In the genomic region with DNA sequence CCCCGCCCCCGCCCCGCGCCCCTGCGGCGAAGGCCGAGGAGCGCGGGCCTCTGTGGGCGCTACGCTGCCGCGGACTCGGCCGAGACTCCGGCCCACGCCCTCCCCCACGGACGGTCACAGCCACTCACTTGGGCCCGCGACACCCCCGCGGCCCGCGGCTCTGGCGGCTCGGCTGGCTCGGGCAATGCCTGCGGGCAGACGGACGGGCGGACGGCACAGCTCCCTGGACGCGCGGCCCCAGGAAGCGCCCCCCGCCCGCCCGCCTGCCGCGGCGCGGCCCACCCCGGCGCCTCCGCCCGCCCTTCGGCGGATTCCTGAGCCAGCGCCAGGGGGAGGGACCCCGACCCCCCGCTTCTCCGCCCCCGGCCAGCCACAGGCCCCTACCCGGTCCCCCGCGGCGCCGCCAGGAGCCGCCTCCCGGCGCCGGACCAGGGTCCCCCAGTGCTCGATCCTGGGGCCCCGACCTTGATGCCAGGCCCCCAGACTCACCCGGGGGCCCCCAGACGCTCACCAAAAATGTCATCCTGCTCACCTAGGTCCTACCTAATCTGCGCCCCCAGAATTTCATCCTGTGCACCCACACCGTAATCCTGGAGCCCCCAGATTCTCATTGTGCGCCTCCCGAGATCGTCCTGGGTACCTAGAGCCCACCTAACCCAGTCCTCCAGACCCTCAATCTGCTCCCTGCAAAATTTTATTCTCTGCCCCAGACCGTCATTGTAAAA, we compare ENCODE assay signal across 8 cellular contexts. TPM values are rescaled to one million over a fixed set of nuclear protein-coding genes. Genes with fewer than 3 reads are reported as not detected.
DNase-seq lines count a peak whose midpoint lies in the region; ATAC-seq, FAIRE-seq and TF ChIP-seq lines count a peak whose summit lies in the region.

EFEMP2 (minus strand) TSS at position 246 of the 725 bp plus-strand sequence. CDS start 446 bp downstream, outside the sequence.

- no peak for ATAC-seq in activated CD4-positive, CD25-positive, alpha-beta regulatory T cell treated with anti-CD3 and anti-CD28 coated beads, Interleukin-2, amount 50 U/mL, for 24 hours
- ATAC-seq in GM18861 (IDR thresholded peaks at IDR 0.05; ENCODE audit: unreplicated experiment), result no peak

- FAIRE-seq in H54 (lab: Jason Lieb, UNC), result no peak

- peak within 1 kb of the TSS; percentile 95 for H3K4me3 ChIP-seq in cardiac muscle cell

- intact Hi-C loops in activated CD4-positive, alpha-beta memory T cell treated with anti-CD3 and anti-CD28 coated beads for 36 hours (cut with micrococcal nuclease), result loop anchor here (2.0 kb wide), 2 partner anchors 14 to 16 kb away; partner anchors contain the start of genes CFL1 and FIBP
- intact Hi-C loops in posterior vena cava (cut with DNase I), result no loop called here

- H3K27ac ChIP-seq in cardiac muscle cell, result peak within 1 kb of the TSS; percentile 97

- peaks cover 1% of the 10 kb centered on the region for H3K36me3 Mint-ChIP-seq in activated CD4-positive, alpha-beta memory T cell treated with anti-CD3 and anti-CD28 coated beads for 36 hours

- no peak for DNase-seq in H54 (ENCODE audit: insufficient read length, low spot score)
- DNase-seq in activated CD4-positive, alpha-beta memory T cell treated with anti-CD3 and anti-CD28 coated beads for 36 hours, result no peak
- DNase-seq in cardiac muscle cell (ENCODE audit: low read depth in 1 of 2, low spot score in 1 of 2), result peak; percentile 68 to 80
- peak; percentile 83 for DNase-seq in posterior vena cava (ENCODE audit: low spot score)
- DNase-seq in NK-92 treated with Interleukin-12 subunit alpha and Interleukin-12 subunit beta, amount 100 ng/mL, for 24 hours (lab: John Stamatoyannopoulos, UW), result no peak
- DNase-seq in DMS153 treated with DMSO at 0.1 percent for 48 hours (lab: John Stamatoyannopoulos, UW; ENCODE audit: unreplicated experiment), result no peak

- no peaks in the 10 kb centered on the region for H3K27me3 Mint-ChIP-seq in activated CD4-positive, alpha-beta memory T cell treated with anti-CD3 and anti-CD28 coated beads for 36 hours

- H3K27me3 ChIP-seq in cardiac muscle cell, result no peaks in the 10 kb centered on the region

- peaks cover 10% of the 10 kb centered on the region for H3K36me3 ChIP-seq in cardiac muscle cell

- POLR2A ChIA-PET in activated CD4-positive, alpha-beta memory T cell treated with anti-CD3 and anti-CD28 coated beads for 36 hours (lab: Charles Lee), result interaction anchor here (1.1 to 4.8 kb wide), 4 partner anchors 12 to 14 kb away, joined by 4 to 56 read pairs (median 8); partner anchors contain the start of genes CFL1 and MUS81

- peak; percentile 31; the same call in 1 of the 2 replicates for TF ChIP-seq POLR2A in H54 (IDR thresholded peaks at IDR 0.05; ENCODE audit: low read depth, low read length)

- H3K4me1 ChIP-seq in cardiac muscle cell (ENCODE audit: low read depth), result no peaks in the 10 kb centered on the region

- CTCF ChIA-PET in activated CD4-positive, alpha-beta memory T cell treated with anti-CD3 and anti-CD28 coated beads for 36 hours (lab: Charles Lee), result interaction anchor here (1.5 to 7.0 kb wide), 5 partner anchors 11 to 18 kb away, joined by 5 to 151 read pairs (median 19); partner anchors contain the start of genes CCDC85B, FIBP and MUS81

- no peak for TF ChIP-seq CTCF in cardiac muscle cell (IDR thresholded peaks at IDR 0.05; ENCODE audit: low read depth, low read length)

- H3K9me3 Mint-ChIP-seq in activated CD4-positive, alpha-beta memory T cell treated with anti-CD3 and anti-CD28 coated beads for 36 hours, result no peaks in the 10 kb centered on the region

- H3K9me3 ChIP-seq in cardiac muscle cell (ENCODE audit: low read depth), result no peaks in the 10 kb centered on the region

- H3K4me3 Mint-ChIP-seq in activated CD4-positive, alpha-beta memory T cell treated with anti-CD3 and anti-CD28 coated beads for 36 hours, result peak within 1 kb of the TSS; percentile 85

- H3K4me1 Mint-ChIP-seq in activated CD4-positive, alpha-beta memory T cell treated with anti-CD3 and anti-CD28 coated beads for 36 hours (ENCODE audit: low read depth), result peaks cover 20% of the 10 kb centered on the region

- peak within 1 kb of the TSS; percentile 81 for H3K27ac Mint-ChIP-seq in activated CD4-positive, alpha-beta memory T cell treated with anti-CD3 and anti-CD28 coated beads for 36 hours

RNA-seq across cellular contexts. Expression of gene EFEMP2, which starts in this region (rescaled TPM):
- 10 to 100 TPM; 11.5 to 12.5 TPM for total RNA-seq in activated CD4-positive, alpha-beta memory T cell treated with anti-CD3 and anti-CD28 coated beads for 36 hours
- 138 and 161 TPM in 2 replicates for total RNA-seq in cardiac muscle cell
- polyA plus RNA-seq in cardiac muscle cell, result 216 and 267 TPM in 2 replicates
- 100 to 1,000 TPM; 111 to 131 TPM for total RNA-seq in posterior vena cava

Comparison
In these comparisons a context has a peak if more than half of its experiments do, and no peak if none do; other contexts are left out.
1. RNA of gene EFEMP2 (total RNA-seq): 138 to 161 TPM in cardiac muscle cell and 111 to 131 TPM in posterior vena cava; 11.5 to 12.5 TPM in activated CD4-positive, alpha-beta memory T cell treated with anti-CD3 and anti-CD28 coated beads for 36 hours; every median in the first group is over 4 times any median in the second.
2. DNase-seq: peak in cardiac muscle cell (2 of 2) and posterior vena cava (single experiment); none in H54 (single experiment), activated CD4-positive, alpha-beta memory T cell treated with anti-CD3 and anti-CD28 coated beads for 36 hours (single experiment), NK-92 treated with Interleukin-12 subunit alpha and Interleukin-12 subunit beta, amount 100 ng/mL, for 24 hours (single experiment) and DMS153 treated with DMSO at 0.1 percent for 48 hours (single experiment).